8 cellular contexts compared by ENCODE assay signal in genomic region chr3:135362889-135363288, GRCh38.
"Had no signal": no experiment of that assay in that cellular context is flagged by ENCODE, and none has a peak within 500 bp of the region (broad histone marks: within the 10 kb centered on the region; RNA-seq: fewer than 3 reads in every experiment).

No MANE protein-coding gene starts in this region.

- H3K36me3 ChIP-seq: HAP-1 had no signal

- H3K27ac ChIP-seq: GM23248 had no signal

- H3K4me3 ChIP-seq: GM23248, GM23338, HAP-1 had no signal

- H3K27ac Mint-ChIP-seq: GM23338, H9, HFFc6 had no signal

- H3K4me1 ChIP-seq: HAP-1 had no signal

- H3K9me3 Mint-ChIP-seq: GM23338, H9 had no signal

- H3K4me1 Mint-ChIP-seq: GM23338 had no signal

- H3K9me3 ChIP-seq: HAP-1 had no signal

- DNase-seq: GM23248, GOT3, H7, H9, HCEC 1CT, HFFc6 had no signal

- H3K4me3 Mint-ChIP-seq: GM23338, H9, HFFc6 had no signal
